In genomic region chrX:386239-386767, GRCh38 we compare ENCODE assay signal across 8 cellular contexts.
DNase-seq lines count a peak whose midpoint lies in the region; ATAC-seq and FAIRE-seq lines count a peak whose summit lies in the region.

No MANE protein-coding gene starts in this region.

- no peak for FAIRE-seq in urothelium cell line (lab: Jason Lieb, UNC)

- peak; percentile 27 for ATAC-seq in GM19467 (IDR thresholded peaks at IDR 0.05; ENCODE audit: unreplicated experiment)
- peak; percentile 25 for ATAC-seq in HG03565 (IDR thresholded peaks at IDR 0.05; ENCODE audit: unreplicated experiment)

- H3K36me3 Mint-ChIP-seq in activated naive CD8-positive, alpha-beta T cell: peaks cover 2% of the 10 kb centered on the region

- peaks cover 11% of the 10 kb centered on the region for H3K4me1 Mint-ChIP-seq in activated naive CD8-positive, alpha-beta T cell (ENCODE audit: low read depth)

- peak overlapping the region; percentile 99 for H3K27ac ChIP-seq in layer of hippocampus (ENCODE audit: low read depth, low read length)

- H3K27ac Mint-ChIP-seq in activated naive CD8-positive, alpha-beta T cell: peak overlapping the region; percentile 28

- peak overlapping the region; percentile 77 for H3K4me3 Mint-ChIP-seq in activated naive CD8-positive, alpha-beta T cell

- no peaks in the 10 kb centered on the region for H3K27me3 Mint-ChIP-seq in activated naive CD8-positive, alpha-beta T cell

- DNase-seq in ACHN (peak; percentile 0), DMS153 treated with DMSO at 0.1 percent for 48 hours (lab: John Stamatoyannopoulos, UW; ENCODE audit: unreplicated experiment) (no peak), urothelium cell line (ENCODE audit: low spot score) (no peak)
- DNase-seq in stimulated activated CD8-positive, alpha-beta memory T cell treated with anti-CD3 and anti-CD28 coated beads, Interleukin-7, amount 100 ng/mL, for 4 hours (ENCODE audit: low read depth in 2 of 2): peak; percentile 41 to 56

- H3K27me3 ChIP-seq in layer of hippocampus (ENCODE audit: control insufficient read depth, insufficient read depth, low read length): no peaks in the 10 kb centered on the region

- no peaks in the 10 kb centered on the region for H3K9me3 Mint-ChIP-seq in activated naive CD8-positive, alpha-beta T cell (ENCODE audit: low read depth)

- in situ Hi-C loops in ACHN (cut with HindIII; ENCODE audit: low pct_ligation_motif_present, low pct_unique_long_range_greater_than_20kb, low sequenced_read_pairs): no loop called here

Comparison
In these comparisons a context has a peak if more than half of its experiments do, and no peak if none do; other contexts are left out.
1. DNase-seq: peak in ACHN (single experiment) and stimulated activated CD8-positive, alpha-beta memory T cell treated with anti-CD3 and anti-CD28 coated beads, Interleukin-7, amount 100 ng/mL, for 4 hours (2 of 2); none in DMS153 treated with DMSO at 0.1 percent for 48 hours (single experiment) and urothelium cell line (single experiment).